8 cellular contexts compared by ENCODE assay signal in genomic region chr1:234065794-234066447, GRCh38.
DNase-seq lines count a peak whose midpoint lies in the region; ATAC-seq, FAIRE-seq and TF ChIP-seq lines count a peak whose summit lies in the region.

No MANE protein-coding gene starts in this region.

- ATAC-seq in GM19043 (IDR thresholded peaks at IDR 0.05; ENCODE audit: low read depth, unreplicated experiment) (peak; percentile 57), HG03045 (IDR thresholded peaks at IDR 0.05; ENCODE audit: unreplicated experiment) (no peak)

- TF ChIP-seq CTCF in MM.1S (IDR thresholded peaks at IDR 0.05; ENCODE audit: low read length) (peak; percentile 89), SU-DHL-6 (IDR thresholded peaks at IDR 0.05; ENCODE audit: insufficient read depth, low read length, poor library complexity, severe bottlenecking) (peak; percentile 72), left ventricle myocardium inferior (IDR thresholded peaks at IDR 0.05; ENCODE audit: borderline replicate concordance) (peak; percentile 78)

- H3K4me3 ChIP-seq in MM.1S (ENCODE audit: low read length) (no peak overlapping the region), SU-DHL-6 (ENCODE audit: insufficient read depth, low read length, poor library complexity, severe bottlenecking) (no peak overlapping the region), adipocyte (ENCODE audit: low read length) (no peak overlapping the region), left ventricle myocardium inferior (no peak overlapping the region), small intestine (ENCODE audit: low read depth in 1 of 2, low read length in 2 of 2) (no peak overlapping the region)

- no peak overlapping the region for H3K9ac ChIP-seq in MM.1S (ENCODE audit: low read length)
- no peak overlapping the region for H3K9ac ChIP-seq in SU-DHL-6 (ENCODE audit: low read length)
- H3K9ac ChIP-seq in adipocyte (ENCODE audit: low read length): no peak overlapping the region

- H3K4me1 ChIP-seq in MM.1S (ENCODE audit: low read length): no peaks in the 10 kb centered on the region; the same call in 1 of the 2 replicates
- H3K4me1 ChIP-seq in adipocyte (ENCODE audit: control insufficient read depth, insufficient read depth, low read length): no peaks in the 10 kb centered on the region
- H3K4me1 ChIP-seq in left ventricle myocardium inferior: no peaks in the 10 kb centered on the region
- H3K4me1 ChIP-seq in small intestine (ENCODE audit: control insufficient read depth in 2 of 2, insufficient read depth in 1 of 2, low read depth in 1 of 2, low read length in 1 of 2): no peaks in the 10 kb centered on the region

- H3K27ac ChIP-seq in MM.1S (ENCODE audit: low read length) (no peak overlapping the region), SU-DHL-6 (ENCODE audit: low read depth, low read length) (no peak overlapping the region), left ventricle myocardium inferior (replicated peaks) (no peak overlapping the region), small intestine (ENCODE audit: low read depth in 1 of 2, low read length in 1 of 2) (no peak overlapping the region)

- H2AFZ ChIP-seq in MM.1S (ENCODE audit: low read length) (no peak overlapping the region), SU-DHL-6 (ENCODE audit: low read depth, low read length, severe bottlenecking) (no peak overlapping the region)

- H4K20me1 ChIP-seq in MM.1S (ENCODE audit: insufficient read depth, low read length) (no peaks in the 10 kb centered on the region), SU-DHL-6 (ENCODE audit: low read depth, low read length) (no peaks in the 10 kb centered on the region)

- no peaks in the 10 kb centered on the region for H3K9me3 ChIP-seq in MM.1S (replicated peaks; ENCODE audit: insufficient read depth, low read length)
- H3K9me3 ChIP-seq in SU-DHL-6 (ENCODE audit: insufficient read depth, low read length): no peaks in the 10 kb centered on the region
- H3K9me3 ChIP-seq in adipocyte (ENCODE audit: control insufficient read depth, low read length): peaks cover 6% of the 10 kb centered on the region
- peaks cover 17% of the 10 kb centered on the region for H3K9me3 ChIP-seq in left ventricle myocardium inferior (replicated peaks)
- no peaks in the 10 kb centered on the region for H3K9me3 ChIP-seq in small intestine (ENCODE audit: control insufficient read depth, low read depth)

- H3K36me3 ChIP-seq in MM.1S (replicated peaks; ENCODE audit: insufficient read depth, low read length): no peaks in the 10 kb centered on the region
- no peaks in the 10 kb centered on the region for H3K36me3 ChIP-seq in SU-DHL-6 (ENCODE audit: low read length)
- H3K36me3 ChIP-seq in adipocyte (ENCODE audit: control insufficient read depth, insufficient read depth, low read length, severe bottlenecking): no peaks in the 10 kb centered on the region
- no peaks in the 10 kb centered on the region for H3K36me3 ChIP-seq in left ventricle myocardium inferior
- H3K36me3 ChIP-seq in small intestine (ENCODE audit: control insufficient read depth in 2 of 2, insufficient read depth in 2 of 2, low read length in 2 of 2): no peaks in the 10 kb centered on the region

- H3K79me2 ChIP-seq in MM.1S (ENCODE audit: low read length) (no peaks in the 10 kb centered on the region), SU-DHL-6 (ENCODE audit: insufficient read depth, low read length) (no peaks in the 10 kb centered on the region)

- WGBS in small intestine, 3 donors: 22 to 24% (median 23%) methylated on average over 17 of the region's 17 CpGs

- no peaks in the 10 kb centered on the region for H3F3A ChIP-seq in MM.1S (ENCODE audit: insufficient read depth, low read length)
- no peaks in the 10 kb centered on the region for H3F3A ChIP-seq in SU-DHL-6 (ENCODE audit: insufficient read depth)

- no peak for FAIRE-seq in small intestine (lab: Jason Lieb, UNC)

- no peaks in the 10 kb centered on the region for H3K27me3 ChIP-seq in MM.1S (replicated peaks; ENCODE audit: insufficient read depth, low read length)
- no peaks in the 10 kb centered on the region for H3K27me3 ChIP-seq in SU-DHL-6 (ENCODE audit: low read length)
- no peaks in the 10 kb centered on the region for H3K27me3 ChIP-seq in adipocyte (replicated peaks; ENCODE audit: control insufficient read depth, insufficient read depth, low read length)
- H3K27me3 ChIP-seq in left ventricle myocardium inferior (ENCODE audit: low read depth): peaks cover 6% of the 10 kb centered on the region
- no peaks in the 10 kb centered on the region for H3K27me3 ChIP-seq in small intestine (ENCODE audit: control insufficient read depth in 2 of 2, insufficient read depth in 2 of 2, low read length in 2 of 2)

- intact Hi-C loops in left ventricle myocardium inferior (cut with micrococcal nuclease): no loop called here

- H3K9me2 ChIP-seq in MM.1S (replicated peaks; ENCODE audit: insufficient read depth, low read length) (no peaks in the 10 kb centered on the region), SU-DHL-6 (replicated peaks; ENCODE audit: insufficient read depth, low read length) (no peaks in the 10 kb centered on the region)

- DNase-seq in AG08396 (ENCODE audit: low spot score): peak; percentile 59
- peak; percentile 73 for DNase-seq in MM.1S
- peak; percentile 86 for DNase-seq in adipocyte (ENCODE audit: low read depth)
- peak; percentile 70 for DNase-seq in left ventricle myocardium inferior
- DNase-seq in small intestine: peak; percentile 61

- H3K4me2 ChIP-seq in MM.1S (ENCODE audit: low read depth, low read length): no peak overlapping the region
- no peak overlapping the region for H3K4me2 ChIP-seq in SU-DHL-6 (ENCODE audit: low read depth, low read length, poor library complexity, severe bottlenecking)
